8 cellular contexts compared by ENCODE assay signal in genomic region chr11:64863381-64864060, GRCh38. TPM values are rescaled to one million over a fixed set of nuclear protein-coding genes. Genes with fewer than 3 reads are reported as not detected.
DNase-seq lines count a peak whose midpoint lies in the region; ATAC-seq lines count a peak whose summit lies in the region.

No MANE protein-coding gene starts in this region.

- peaks cover 87% of the 10 kb centered on the region for H3K4me1 Mint-ChIP-seq in activated naive CD4-positive, alpha-beta T cell treated with anti-CD3 and anti-CD28 coated beads, Interleukin-2, amount 50 U/mL, for 24 hours
- H3K4me1 Mint-ChIP-seq in stimulated activated memory B cell treated with anti-CD40 and anti-IgM and Interleukin-4, amounts not matched to agents 10 μg/mL and 1 μg/mL and 100 μg/mL, for 72 hours, result peaks cover 91% of the 10 kb centered on the region

- H3K36me3 ChIP-seq in HUES48 (ENCODE audit: control insufficient read depth, insufficient read depth, low read length) (no peaks in the 10 kb centered on the region; the same call in 1 of the 2 replicates), HAP-1 (replicated peaks) (no peaks in the 10 kb centered on the region)

- H3K27me3 Mint-ChIP-seq in activated naive CD4-positive, alpha-beta T cell treated with anti-CD3 and anti-CD28 coated beads, Interleukin-2, amount 50 U/mL, for 24 hours, result no peaks in the 10 kb centered on the region
- H3K27me3 Mint-ChIP-seq in stimulated activated memory B cell treated with anti-CD40 and anti-IgM and Interleukin-4, amounts not matched to agents 10 μg/mL and 1 μg/mL and 100 μg/mL, for 72 hours, result no peaks in the 10 kb centered on the region

- H3K27me3 ChIP-seq in HUES48 (ENCODE audit: control insufficient read depth, insufficient read depth, low read length), result no peaks in the 10 kb centered on the region
- H3K27me3 ChIP-seq in HAP-1 (ENCODE audit: low read depth), result no peaks in the 10 kb centered on the region

- peak overlapping the region; percentile 68 for H3K27ac ChIP-seq in HUES48 (ENCODE audit: low read depth, low read length)

- H3K9me3 Mint-ChIP-seq in activated naive CD4-positive, alpha-beta T cell treated with anti-CD3 and anti-CD28 coated beads, Interleukin-2, amount 50 U/mL, for 24 hours, result no peaks in the 10 kb centered on the region
- peaks cover 2% of the 10 kb centered on the region for H3K9me3 Mint-ChIP-seq in stimulated activated memory B cell treated with anti-CD40 and anti-IgM and Interleukin-4, amounts not matched to agents 10 μg/mL and 1 μg/mL and 100 μg/mL, for 72 hours

- DNase-seq in iPS-NIHi11 (ENCODE audit: low spot score) (peak; percentile 37), SIG-M5 (lab: John Stamatoyannopoulos, UW) (no peak), HAP-1 (ENCODE audit: low spot score in 2 of 2) (no peak), KBM-7 (no peak), H4 (ENCODE audit: low spot score) (no peak)

- in situ Hi-C loops in HAP-1 (cut with MboI; ENCODE audit: low sequenced_read_pairs) (no loop called here), KBM-7 (cut with MboI; ENCODE audit: low pct_unique_long_range_greater_than_20kb, low sequenced_read_pairs) (no loop called here)

- no peaks in the 10 kb centered on the region for H3K9me3 ChIP-seq in HUES48 (ENCODE audit: control insufficient read depth, insufficient read depth, low read length)
- no peaks in the 10 kb centered on the region for H3K9me3 ChIP-seq in HAP-1

- peak overlapping the region; percentile 40; the same call in 1 of the 2 replicates for H3K9ac ChIP-seq in HUES48 (ENCODE audit: low read depth, low read length)

- H3K27ac Mint-ChIP-seq in activated naive CD4-positive, alpha-beta T cell treated with anti-CD3 and anti-CD28 coated beads, Interleukin-2, amount 50 U/mL, for 24 hours, result peak overlapping the region; percentile 95
- peak overlapping the region; percentile 91 for H3K27ac Mint-ChIP-seq in stimulated activated memory B cell treated with anti-CD40 and anti-IgM and Interleukin-4, amounts not matched to agents 10 μg/mL and 1 μg/mL and 100 μg/mL, for 72 hours

- peaks cover 17% of the 10 kb centered on the region for H3K36me3 Mint-ChIP-seq in activated naive CD4-positive, alpha-beta T cell treated with anti-CD3 and anti-CD28 coated beads, Interleukin-2, amount 50 U/mL, for 24 hours
- peaks cover 42% of the 10 kb centered on the region for H3K36me3 Mint-ChIP-seq in stimulated activated memory B cell treated with anti-CD40 and anti-IgM and Interleukin-4, amounts not matched to agents 10 μg/mL and 1 μg/mL and 100 μg/mL, for 72 hours

- no peak overlapping the region for H3K4me3 ChIP-seq in HUES48 (ENCODE audit: low read depth, low read length)
- no peak overlapping the region for H3K4me3 ChIP-seq in HAP-1

- H3K4me3 Mint-ChIP-seq in activated naive CD4-positive, alpha-beta T cell treated with anti-CD3 and anti-CD28 coated beads, Interleukin-2, amount 50 U/mL, for 24 hours, result peak overlapping the region; percentile 44
- H3K4me3 Mint-ChIP-seq in stimulated activated memory B cell treated with anti-CD40 and anti-IgM and Interleukin-4, amounts not matched to agents 10 μg/mL and 1 μg/mL and 100 μg/mL, for 72 hours, result peak overlapping the region; percentile 74

- ATAC-seq in stimulated activated memory B cell treated with anti-CD40 and anti-IgM and Interleukin-4, amounts not matched to agents 10 μg/mL and 1 μg/mL and 100 μg/mL, for 72 hours, result no peak

- H3K4me1 ChIP-seq in HUES48 (ENCODE audit: control insufficient read depth, insufficient read depth, low read length), result peaks cover 21% of the 10 kb centered on the region
- no peaks in the 10 kb centered on the region for H3K4me1 ChIP-seq in HAP-1

RNA-seq across cellular contexts. Expression of gene EHD1, which starts 14.9 kb away (rescaled TPM):
- total RNA-seq in H4 (2014; rRNA removed; shearing (Covaris generic)), result 13.5 and 14.2 TPM in 2 replicates

RNA-seq across cellular contexts. Expression of gene CDC42BPG, which starts 19.1 kb away (rescaled TPM):
- total RNA-seq in H4 (2014; rRNA removed; shearing (Covaris generic)), result 0.02 TPM in 1 of 2 replicates, not detected in the other

RNA-seq across cellular contexts. Expression of gene MEN1, which starts 53.2 kb away (rescaled TPM):
- total RNA-seq in H4 (2014; rRNA removed; shearing (Covaris generic)), result 8.9 and 10.6 TPM in 2 replicates

RNA-seq across cellular contexts. Expression of gene ATG2A, which starts 53.5 kb away (rescaled TPM):
- 6.0 and 9.5 TPM in 2 replicates for total RNA-seq in H4 (2014; rRNA removed; shearing (Covaris generic))
